Comparison of ENCODE assay signal across 8 cellular contexts in the genomic region with DNA sequence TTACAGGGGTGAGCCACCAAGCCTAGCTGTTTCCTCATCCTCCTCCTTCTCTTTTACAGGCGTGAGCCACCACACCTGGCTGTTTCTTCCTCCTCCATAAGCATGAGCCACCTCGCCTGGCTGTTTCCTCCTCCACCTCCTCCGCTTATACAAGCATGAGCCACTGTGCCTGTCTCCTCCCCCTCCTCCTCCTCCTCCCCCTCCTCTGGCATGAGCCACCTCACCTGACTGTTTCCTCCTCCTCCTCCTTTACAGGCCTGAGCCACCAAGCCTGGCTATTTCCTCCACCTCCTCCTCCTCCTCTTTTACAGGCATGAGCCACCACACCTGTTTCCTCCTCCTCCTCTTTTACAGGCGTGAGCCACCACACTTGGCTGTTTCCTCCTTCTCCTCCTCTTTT. TPM values are rescaled to one million over a fixed set of nuclear protein-coding genes. Genes with fewer than 3 reads are reported as not detected.
"Had no signal": no experiment of that assay in that cellular context is flagged by ENCODE, and none has a peak within 500 bp of the region (broad histone marks: within the 10 kb centered on the region; RNA-seq: fewer than 3 reads in every experiment).

No MANE protein-coding gene starts in this region.

- ATAC-seq: GM23338, HepG2 had no signal

- H3K36me3 Mint-ChIP-seq: IgD-negative memory B cell had no signal

- H3K27me3 Mint-ChIP-seq: IgD-negative memory B cell had no signal

- H3K4me3 ChIP-seq: GM23338 had no signal

- H3K4me3 Mint-ChIP-seq: GM23338, H9, IgD-negative memory B cell had no signal

- H3K4me1 Mint-ChIP-seq: GM23338, H9, IgD-negative memory B cell had no signal

- DNase-seq: H9, HCEC 1CT, KBM-7 had no signal

- H3K27ac Mint-ChIP-seq: GM23338, H9, IgD-negative memory B cell had no signal

RNA-seq across cellular contexts. Expression of a gene that starts 49.8 kb away (rescaled TPM):
- total RNA-seq: GM23338, H1, H9, HepG2, HT-29 had no signal
- polyA plus RNA-seq: GM23338, H1, HepG2, IgD-negative memory B cell had no signal
